Comparison of ENCODE assay signal across 15 cellular contexts in the genomic region with DNA sequence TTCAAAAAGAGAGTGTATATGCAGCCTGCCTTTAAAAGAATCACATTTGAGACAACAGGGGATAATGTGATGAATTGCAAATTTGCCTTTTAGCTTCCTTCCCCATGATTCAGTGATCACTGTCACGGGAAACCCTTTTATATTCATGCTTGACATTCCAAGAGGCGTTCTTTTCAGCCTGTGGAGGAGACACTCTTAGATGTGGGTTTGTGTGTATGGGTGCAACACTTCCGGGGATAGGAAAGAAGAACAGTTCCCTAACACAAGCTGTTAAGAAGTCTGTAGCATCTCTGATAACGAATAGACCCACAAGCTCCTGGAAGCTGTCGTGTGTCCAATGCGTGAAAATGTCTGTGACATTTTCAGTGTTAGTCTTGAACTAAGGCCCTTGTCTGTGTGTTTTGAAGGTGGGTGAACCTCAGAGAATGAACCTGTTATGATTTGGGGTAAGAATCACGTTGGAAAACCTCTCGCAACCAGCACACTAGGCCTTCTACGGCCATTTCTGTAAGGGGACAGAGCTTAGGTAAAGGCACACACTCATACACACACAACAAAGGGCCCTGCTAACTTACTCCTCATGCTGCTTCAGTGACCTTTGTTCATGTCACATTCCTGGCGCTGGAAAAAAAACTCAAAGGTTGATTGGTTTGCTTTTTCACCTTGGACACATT.
DNase-seq lines count a peak whose midpoint lies in the region; TF ChIP-seq lines count a peak whose summit lies in the region.
"Had no signal": no experiment of that assay in that cellular context is flagged by ENCODE, and none has a peak within 500 bp of the region (broad histone marks: within the 10 kb centered on the region; RNA-seq: fewer than 3 reads in every experiment).

No MANE protein-coding gene starts in this region.

- H3K36me3 Mint-ChIP-seq in Calu3 (ENCODE audit: insufficient read depth, unreplicated experiment) (peaks cover 5% of the 10 kb centered on the region), neural crest cell (ENCODE audit: low read depth) (no peaks in the 10 kb centered on the region)

- peak overlapping the region; percentile 40 for H3K4me3 Mint-ChIP-seq in Calu3 (ENCODE audit: low read depth, unreplicated experiment)
- no peak overlapping the region for H3K4me3 Mint-ChIP-seq in neural crest cell
- H3K4me3 Mint-ChIP-seq: activated CD4-positive, alpha-beta memory T cell treated with anti-CD3 and anti-CD28 coated beads, Interleukin-2, amount 10 ng/mL, durations not matched to agents 7 days and 5 days; activated naive CD8-positive, alpha-beta T cell had no signal

- H3K9me3 Mint-ChIP-seq in Calu3 (ENCODE audit: low read depth, unreplicated experiment) (no peaks in the 10 kb centered on the region), neural crest cell (no peaks in the 10 kb centered on the region)
- H3K9me3 Mint-ChIP-seq: activated CD4-positive, alpha-beta memory T cell treated with anti-CD3 and anti-CD28 coated beads, Interleukin-2, amount 10 ng/mL, durations not matched to agents 7 days and 5 days had no signal

- TF ChIP-seq CTCF in Calu3 (IDR thresholded peaks at IDR 0.05; ENCODE audit: unreplicated experiment) (no peak), neural crest cell (conservative IDR thresholded peaks at IDR 0.05) (no peak), dorsolateral prefrontal cortex (IDR thresholded peaks at IDR 0.05 in 54 of 56, conservative IDR thresholded peaks at IDR 0.05 in 2 of 56; ENCODE audit: low read depth in 1 of 56, partially characterized antibody in 56 of 56) (no peak), esophagus muscularis mucosa (IDR thresholded peaks at IDR 0.05) (no peak)

- TF ChIP-seq EP300 in esophagus muscularis mucosa (IDR thresholded peaks at IDR 0.05) = no peak

- DNase-seq in Calu3 (peak; percentile 24), RPMI7951 (ENCODE audit: low read depth) (peak; percentile 58), foreskin melanocyte (peak; percentile 90), neural crest cell (ENCODE audit: low read depth, low spot score) (no peak), dorsolateral prefrontal cortex (no peak), esophagus muscularis mucosa (ENCODE audit: extremely low spot score) (no peak)
- no peak for DNase-seq in stimulated activated CD4-positive, alpha-beta T cell treated with anti-CD3 and anti-CD28 coated beads, Interleukin-2, amount 100 ng/mL, for 24 hours
- no peak for DNase-seq in stimulated activated CD4-positive, alpha-beta T cell treated with anti-CD3 and anti-CD28 coated beads, Interleukin-4, amount 100 ng/mL, for 4 hours
- DNase-seq: activated CD4-positive, alpha-beta memory T cell treated with anti-CD3 and anti-CD28 coated beads, Interleukin-2, amount 10 ng/mL, durations not matched to agents 7 days and 5 days; effector CD8-positive, alpha-beta T cell; heart right ventricle; KBM-7; NCI-H2081 had no signal

- 90% methylated on average over 10 of the region's 10 CpGs for WGBS in esophagus muscularis mucosa

- H3K9me3 ChIP-seq in esophagus muscularis mucosa = no peaks in the 10 kb centered on the region
- H3K9me3 ChIP-seq: heart right ventricle had no signal

- no peak for TF ChIP-seq POLR2A in esophagus muscularis mucosa (IDR thresholded peaks at IDR 0.05; ENCODE audit: low read depth)

- intact Hi-C loops in Calu3 (cut with micrococcal nuclease; ENCODE audit: unreplicated experiment) = loop anchor here (5.0 kb wide), 1 partner anchor 67 kb away; no protein-coding TSS in a partner anchor
- intact Hi-C loops in dorsolateral prefrontal cortex (cut with DNase I) = no loop called here
- intact Hi-C loops in esophagus muscularis mucosa (cut with DNase I) = no loop called here

- CTCF ChIA-PET in Calu3 (lab: Charles Lee) = interaction anchor here (0.6 to 1.0 kb wide), 2 partner anchors 67 to 137 kb away, joined by 3 read pairs; no protein-coding TSS in a partner anchor

- H3K27me3 ChIP-seq in dorsolateral prefrontal cortex (no peaks in the 10 kb centered on the region), esophagus muscularis mucosa (no peaks in the 10 kb centered on the region)
- H3K27me3 ChIP-seq: heart right ventricle had no signal

- BruUV-seq in Calu3 (replicated peaks; lab: Mats Ljungman, UMichigan) = no TSS peak

- H3K27ac ChIP-seq in dorsolateral prefrontal cortex (peak overlapping the region in 15 of 59 donors; percentile 5 to 71 (median 40)), esophagus muscularis mucosa (replicated peaks in 1 of 4) (no peak overlapping the region)
- H3K27ac ChIP-seq: C4-2B, heart right ventricle had no signal

- H3K27ac Mint-ChIP-seq in Calu3 (ENCODE audit: unreplicated experiment) (peak overlapping the region; percentile 77), neural crest cell (ENCODE audit: unreplicated experiment) (peak overlapping the region; percentile 87)
- H3K27ac Mint-ChIP-seq: activated CD4-positive, alpha-beta memory T cell treated with anti-CD3 and anti-CD28 coated beads, Interleukin-2, amount 10 ng/mL, durations not matched to agents 7 days and 5 days; activated naive CD8-positive, alpha-beta T cell had no signal

- peaks cover 0 to 7% (median 0%) of the 10 kb centered on the region in 4 donors for H3K4me1 ChIP-seq in esophagus muscularis mucosa

- H3K4me3 ChIP-seq in dorsolateral prefrontal cortex (no peak overlapping the region), esophagus muscularis mucosa (no peak overlapping the region)
- H3K4me3 ChIP-seq: heart right ventricle had no signal

- peaks cover 0 to 40% (median 19%) of the 10 kb centered on the region in 4 donors for H3K36me3 ChIP-seq in esophagus muscularis mucosa

- H3K4me1 Mint-ChIP-seq in Calu3 (ENCODE audit: low read depth, unreplicated experiment) (peaks cover 34% of the 10 kb centered on the region), neural crest cell (peaks cover 35% of the 10 kb centered on the region)

- no peaks in the 10 kb centered on the region for H3K27me3 Mint-ChIP-seq in Calu3 (ENCODE audit: unreplicated experiment)
- no peaks in the 10 kb centered on the region for H3K27me3 Mint-ChIP-seq in neural crest cell (ENCODE audit: low read depth)
- H3K27me3 Mint-ChIP-seq: activated CD4-positive, alpha-beta memory T cell treated with anti-CD3 and anti-CD28 coated beads, Interleukin-2, amount 10 ng/mL, durations not matched to agents 7 days and 5 days; activated naive CD8-positive, alpha-beta T cell had no signal

Comparison
In these comparisons a context has a peak if more than half of its experiments do, and no peak if none do; other contexts are left out.
1. DNase-seq: peak in Calu3 (single experiment), RPMI7951 (single experiment) and foreskin melanocyte (single experiment); none in neural crest cell (single experiment), stimulated activated CD4-positive, alpha-beta T cell treated with anti-CD3 and anti-CD28 coated beads, Interleukin-2, amount 100 ng/mL, for 24 hours (0 of 2), dorsolateral prefrontal cortex (0 of 10), stimulated activated CD4-positive, alpha-beta T cell treated with anti-CD3 and anti-CD28 coated beads, Interleukin-4, amount 100 ng/mL, for 4 hours (0 of 2) and esophagus muscularis mucosa (single experiment).